1 cellular context compared by ENCODE assay signal in the genomic region with DNA sequence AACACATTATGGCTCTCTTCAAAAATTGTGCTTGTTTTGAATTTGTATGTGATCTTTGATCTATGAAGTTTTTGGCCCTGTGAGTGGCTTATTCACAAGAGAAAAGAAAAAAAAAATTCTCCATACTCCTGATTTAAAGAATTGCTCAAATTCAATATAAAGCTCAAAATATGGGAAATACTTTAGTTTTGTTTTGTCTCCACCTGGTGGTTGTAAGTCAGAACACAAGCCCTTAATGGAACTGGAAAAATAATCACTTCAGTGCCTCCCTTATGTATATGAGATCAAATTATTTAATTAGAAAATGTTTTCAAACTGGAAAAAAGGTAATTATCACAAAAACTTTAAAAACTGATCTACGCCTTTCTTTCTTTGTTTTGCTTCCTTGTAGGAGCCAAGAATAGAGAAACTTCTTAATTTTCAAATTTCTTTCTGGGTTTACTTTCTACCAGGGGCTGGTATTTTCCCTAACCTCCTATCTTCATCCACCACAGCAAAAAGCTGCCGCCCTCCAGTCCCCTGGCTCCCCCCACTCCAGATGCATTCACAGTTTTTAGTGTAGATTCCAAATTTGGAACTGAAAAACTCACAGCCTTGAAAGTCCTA.
TF ChIP-seq lines count a peak whose summit lies in the region.

No MANE protein-coding gene starts in this region.

TF ChIP-seq in IMR-90, 13 proteins besides CTCF, POLR2A, EP300 and RAD21:
- TF ChIP-seq, protein P1, sequence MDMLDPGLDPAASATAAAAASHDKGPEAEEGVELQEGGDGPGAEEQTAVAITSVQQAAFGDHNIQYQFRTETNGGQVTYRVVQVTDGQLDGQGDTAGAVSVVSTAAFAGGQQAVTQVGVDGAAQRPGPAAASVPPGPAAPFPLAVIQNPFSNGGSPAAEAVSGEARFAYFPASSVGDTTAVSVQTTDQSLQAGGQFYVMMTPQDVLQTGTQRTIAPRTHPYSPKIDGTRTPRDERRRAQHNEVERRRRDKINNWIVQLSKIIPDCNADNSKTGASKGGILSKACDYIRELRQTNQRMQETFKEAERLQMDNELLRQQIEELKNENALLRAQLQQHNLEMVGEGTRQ (IDR thresholded peaks at IDR 0.05; ENCODE audit: low read depth, low read length), result no peak
- TF ChIP-seq SMC3 (IDR thresholded peaks at IDR 0.05; ENCODE audit: low read depth, low read length) (peak; percentile 84), CHD1 (IDR thresholded peaks at IDR 0.05; ENCODE audit: low read depth, low read length) (no peak)
